Comparison of ENCODE assay signal across 19 cellular contexts in the genomic region with DNA sequence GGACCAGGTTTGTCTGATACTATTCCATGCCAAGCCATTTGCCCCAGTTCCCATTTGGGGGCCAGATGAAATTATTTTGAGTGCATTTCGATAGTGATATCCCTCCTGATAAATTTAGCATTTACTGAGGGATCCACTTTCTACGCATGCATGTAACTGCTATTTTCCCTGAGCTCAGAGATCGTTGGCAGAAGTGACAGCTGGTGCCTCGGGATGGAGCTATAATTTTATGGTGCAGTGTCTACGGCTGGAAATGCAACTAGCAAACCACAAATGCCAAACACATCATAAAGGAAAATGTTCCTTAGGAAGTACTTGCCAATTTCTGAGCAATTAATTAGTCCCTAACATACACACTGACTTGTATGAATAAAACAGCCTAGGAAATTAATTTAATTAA.
A peak's percentile ranks its signal among the peaks of the same experiment; 100 is the strongest.
DNase-seq lines count a peak whose midpoint lies in the region; ATAC-seq and TF ChIP-seq lines count a peak whose summit lies in the region.
"Had no signal": no experiment of that assay in that cellular context is flagged by ENCODE, and none has a peak within 500 bp of the region (broad histone marks: within the 10 kb centered on the region; RNA-seq: fewer than 3 reads in every experiment).

No MANE protein-coding gene starts in this region.

- no peaks in the 10 kb centered on the region for H3K27me3 ChIP-seq in SK-N-SH (ENCODE audit: insufficient read depth)
- no peaks in the 10 kb centered on the region for H3K27me3 ChIP-seq in GM23338 (ENCODE audit: insufficient read depth)
- H3K27me3 ChIP-seq in foreskin keratinocyte, result no peaks in the 10 kb centered on the region
- H3K27me3 ChIP-seq: BLaER1 had no signal

- no peaks in the 10 kb centered on the region for H3K79me2 ChIP-seq in SK-N-SH (ENCODE audit: insufficient read depth)
- H3K79me2 ChIP-seq in GM23338 (replicated peaks; ENCODE audit: insufficient read depth), result no peaks in the 10 kb centered on the region

- no peak overlapping the region for H3K27ac Mint-ChIP-seq in GM23338
- no peak overlapping the region for H3K27ac Mint-ChIP-seq in activated CD4-positive, alpha-beta T cell treated with anti-CD3 and anti-CD28 coated beads for 36 hours
- H3K27ac Mint-ChIP-seq: CD8-positive, alpha-beta T cell had no signal

- 40% methylated on average over 5 of the region's 5 CpGs for WGBS in SK-N-SH (ENCODE audit: low lambda C conversion rate)

- H3K4me3 ChIP-seq in SK-N-SH (ENCODE audit: low read depth in 2 of 2, low read length in 1 of 2) (no peak overlapping the region; a peak in 1 of 4 replicates), GM23338 (no peak overlapping the region)
- H3K4me3 ChIP-seq: BLaER1 had no signal

- no peaks in the 10 kb centered on the region for H4K20me1 ChIP-seq in SK-N-SH (ENCODE audit: insufficient read depth)
- H4K20me1 ChIP-seq in GM23338 (replicated peaks; ENCODE audit: insufficient read depth), result no peaks in the 10 kb centered on the region
- H4K20me1 ChIP-seq: BLaER1 had no signal

- peaks cover 10% of the 10 kb centered on the region; the same call in 1 of the 3 replicates for H3K4me1 Mint-ChIP-seq in GM23338
- no peaks in the 10 kb centered on the region for H3K4me1 Mint-ChIP-seq in activated CD4-positive, alpha-beta T cell treated with anti-CD3 and anti-CD28 coated beads for 36 hours

- no peak overlapping the region for H3K9ac ChIP-seq in SK-N-SH
- H3K9ac ChIP-seq: BLaER1 had no signal

- no peak overlapping the region for H3K4me3 Mint-ChIP-seq in GM23338
- no peak overlapping the region for H3K4me3 Mint-ChIP-seq in activated CD4-positive, alpha-beta T cell treated with anti-CD3 and anti-CD28 coated beads for 36 hours
- H3K4me3 Mint-ChIP-seq: CD8-positive, alpha-beta T cell had no signal

- POLR2A ChIA-PET in SK-N-SH (lab: Yijun Ruan, JAX), result no interaction called here
- POLR2A ChIA-PET in activated CD4-positive, alpha-beta T cell treated with anti-CD3 and anti-CD28 coated beads for 36 hours (lab: Charles Lee), result no interaction called here

- no peaks in the 10 kb centered on the region for H3K36me3 ChIP-seq in SK-N-SH (replicated peaks in 1 of 2; ENCODE audit: control insufficient read depth in 1 of 2, insufficient read depth in 2 of 2, low read length in 1 of 2)
- H3K36me3 ChIP-seq in GM23338 (ENCODE audit: insufficient read depth), result no peaks in the 10 kb centered on the region
- H3K36me3 ChIP-seq: BLaER1 had no signal

- TF ChIP-seq CTCF in SK-N-SH (IDR thresholded peaks at IDR 0.05), result no peak
- TF ChIP-seq CTCF in GM23338 (conservative IDR thresholded peaks at IDR 0.05; ENCODE audit: low read depth in 2 of 2), result no peak
- TF ChIP-seq CTCF in foreskin keratinocyte (conservative IDR thresholded peaks at IDR 0.05), result no peak

- TF ChIP-seq EP300 in SK-N-SH (IDR thresholded peaks at IDR 0.05; ENCODE audit: borderline replicate concordance in 1 of 2, low read depth in 1 of 2, low read length in 1 of 2), result 0 out of 4 replicates have a peak, but pooled peaks of 1 of the 2 experiments have one; percentile 14

- ATAC-seq in GM23338 (no peak), foreskin keratinocyte (no peak)
- ATAC-seq in activated CD4-positive, alpha-beta T cell treated with anti-CD3 and anti-CD28 coated beads for 36 hours, result no peak
- ATAC-seq: CD8-positive, alpha-beta T cell; PC-3 had no signal

- intact Hi-C loops in activated CD4-positive, alpha-beta T cell treated with anti-CD3 and anti-CD28 coated beads for 36 hours (cut with DNase I, micrococcal nuclease), result no loop called here

- peak; percentile 33; the same call in 1 of the 2 replicates for TF ChIP-seq RAD21 in SK-N-SH (IDR thresholded peaks at IDR 0.05; ENCODE audit: low read length)

- H3K36me3 Mint-ChIP-seq in GM23338 (ENCODE audit: low read depth), result no peaks in the 10 kb centered on the region
- H3K36me3 Mint-ChIP-seq in activated CD4-positive, alpha-beta T cell treated with anti-CD3 and anti-CD28 coated beads for 36 hours (ENCODE audit: low read depth), result no peaks in the 10 kb centered on the region
- H3K36me3 Mint-ChIP-seq: CD8-positive, alpha-beta T cell had no signal

- no peak overlapping the region for H3K4me2 ChIP-seq in SK-N-SH
- H3K4me2 ChIP-seq in GM23338, result no peak overlapping the region
- H3K4me2 ChIP-seq: BLaER1 had no signal

- H3K9me2 ChIP-seq in SK-N-SH (no peaks in the 10 kb centered on the region), GM23338 (ENCODE audit: insufficient read depth) (0 out of 2 replicates have a peak, but pooled peaks cover 6% of the 10 kb centered on the region)

- no peaks in the 10 kb centered on the region for H3K9me3 Mint-ChIP-seq in GM23338
- H3K9me3 Mint-ChIP-seq in activated CD4-positive, alpha-beta T cell treated with anti-CD3 and anti-CD28 coated beads for 36 hours (ENCODE audit: low read depth), result no peaks in the 10 kb centered on the region
- H3K9me3 Mint-ChIP-seq: CD8-positive, alpha-beta T cell had no signal

- CTCF ChIA-PET in SK-N-SH (lab: Yijun Ruan, JAX), result interaction anchor here (0.5 to 2.1 kb wide), 4 partner anchors 16 to 1502 kb away, joined by 3 to 10 read pairs (median 3); no protein-coding TSS in a partner anchor
- CTCF ChIA-PET in activated CD4-positive, alpha-beta T cell treated with anti-CD3 and anti-CD28 coated beads for 36 hours (lab: Charles Lee), result interaction anchor here (0.5 kb wide), 1 partner anchor 13 kb away, joined by 3 read pairs; no protein-coding TSS in a partner anchor

- no peak overlapping the region for H3K27ac ChIP-seq in SK-N-SH (ENCODE audit: low read depth in 2 of 2, low read length in 1 of 2)
- H3K27ac ChIP-seq in GM23338 (ENCODE audit: low read depth), result no peak overlapping the region
- H3K27ac ChIP-seq in foreskin keratinocyte, result no peak overlapping the region
- H3K27ac ChIP-seq: BLaER1, RWPE1 had no signal

- H2AFZ ChIP-seq in SK-N-SH (ENCODE audit: low read depth), result no peak overlapping the region
- no peak overlapping the region for H2AFZ ChIP-seq in GM23338

- DNase-seq in NCI-H2227 (lab: John Stamatoyannopoulos, UW; ENCODE audit: unreplicated experiment) (peak; percentile 37), NCI-H2227 treated with DMSO at 0.1 percent for 48 hours (lab: John Stamatoyannopoulos, UW) (no peak), NCI-H1694 (lab: John Stamatoyannopoulos, UW) (peak; percentile 74), SK-N-SH (peak; percentile 9), superior temporal gyrus (ENCODE audit: extremely low spot score) (peak; percentile 39), GM23338 (ENCODE audit: low spot score) (no peak), foreskin keratinocyte (no peak)
- no peak for DNase-seq in activated CD4-positive, alpha-beta T cell treated with anti-CD3 and anti-CD28 coated beads for 36 hours
- DNase-seq: 8988T; CD8-positive, alpha-beta T cell; DMS153; HCEC 1CT; NCI-H1417 treated with DMSO at 0.1 percent for 48 hours; NCI-H2081 treated with DMSO at 0.1 percent for 48 hours; NCI-H345; NCI-H748 treated with DMSO at 0.1 percent for 48 hours; PC-3 had no signal

- H3F3A ChIP-seq in SK-N-SH (replicated peaks; ENCODE audit: insufficient read depth), result no peaks in the 10 kb centered on the region
- no peaks in the 10 kb centered on the region for H3F3A ChIP-seq in GM23338 (replicated peaks; ENCODE audit: low read depth)

- H3K4me1 ChIP-seq in SK-N-SH (ENCODE audit: control insufficient read depth in 1 of 2, insufficient read depth in 2 of 2, low read depth in 1 of 2, low read length in 1 of 2), result peaks cover 4 to 24% of the 10 kb centered on the region in 2 experiments; a peak in 2 of 4 replicates
- no peaks in the 10 kb centered on the region for H3K4me1 ChIP-seq in GM23338 (ENCODE audit: insufficient read depth)
- peaks cover 8% of the 10 kb centered on the region for H3K4me1 ChIP-seq in foreskin keratinocyte
- H3K4me1 ChIP-seq: BLaER1 had no signal

- H3K9me3 ChIP-seq in SK-N-SH, result no peaks in the 10 kb centered on the region
- H3K9me3 ChIP-seq: BLaER1 had no signal

- H3K27me3 Mint-ChIP-seq in GM23338 (ENCODE audit: insufficient read depth, low read depth, poor library complexity), result no peaks in the 10 kb centered on the region
- no peaks in the 10 kb centered on the region for H3K27me3 Mint-ChIP-seq in activated CD4-positive, alpha-beta T cell treated with anti-CD3 and anti-CD28 coated beads for 36 hours

TF ChIP-seq in SK-N-SH, 30 proteins besides CTCF, POLR2A, EP300 and RAD21:
- TF ChIP-seq RCOR1 (IDR thresholded peaks at IDR 0.05; ENCODE audit: low read length) (peak; percentile 50; the same call in 1 of the 2 replicates), GATA2 (CRISPR knock-in tag; IDR thresholded peaks at IDR 0.05) (peak; percentile 43; the same call in 1 of the 2 replicates), TAF1 (IDR thresholded peaks at IDR 0.05; ENCODE audit: borderline replicate concordance, low read depth, low read length) (no peak), SIN3A (IDR thresholded peaks at IDR 0.05; ENCODE audit: borderline replicate concordance, low read depth, low read length) (no peak), CHD2 (IDR thresholded peaks at IDR 0.05; ENCODE audit: low read length, partially characterized antibody) (peak; percentile 10)
- TF ChIP-seq, protein P1, sequence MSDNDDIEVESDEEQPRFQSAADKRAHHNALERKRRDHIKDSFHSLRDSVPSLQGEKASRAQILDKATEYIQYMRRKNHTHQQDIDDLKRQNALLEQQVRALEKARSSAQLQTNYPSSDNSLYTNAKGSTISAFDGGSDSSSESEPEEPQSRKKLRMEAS (IDR thresholded peaks at IDR 0.05; ENCODE audit: low read depth), result no peak

TF ChIP-seq in GM23338, 12 proteins besides CTCF, POLR2A, EP300 and RAD21 (continues in another document):
- no peak for TF ChIP-seq ZNF114 (CRISPR knock-in tag; IDR thresholded peaks at IDR 0.05)
- no peak for TF ChIP-seq CREB1 (CRISPR knock-in tag; IDR thresholded peaks at IDR 0.05; ENCODE audit: low read depth)

Comparison
In these comparisons a context has a peak if more than half of its experiments do, and no peak if none do; other contexts are left out.
1. DNase-seq: peak in NCI-H2227 (single experiment), NCI-H1694 (single experiment), SK-N-SH (single experiment) and superior temporal gyrus (single experiment); none in NCI-H2227 treated with DMSO at 0.1 percent for 48 hours (single experiment), GM23338 (single experiment), activated CD4-positive, alpha-beta T cell treated with anti-CD3 and anti-CD28 coated beads for 36 hours (single experiment) and foreskin keratinocyte (0 of 2).